15 cellular contexts compared by ENCODE assay signal in genomic region chr17:32331243-32332040, GRCh38. TPM values are rescaled to one million over a fixed set of nuclear protein-coding genes. Genes with fewer than 3 reads are reported as not detected.
DNase-seq lines count a peak whose midpoint lies in the region; ATAC-seq and TF ChIP-seq lines count a peak whose summit lies in the region.
"Had no signal": no experiment of that assay in that cellular context is flagged by ENCODE, and none has a peak within 500 bp of the region (broad histone marks: within the 10 kb centered on the region; RNA-seq: fewer than 3 reads in every experiment).

No MANE protein-coding gene starts in this region.

- H3K27ac Mint-ChIP-seq in T-helper 1 cell treated with Interleukin-12 subunit alpha and Interleukin-12 subunit beta and Interleukin-4 antibody, amounts not matched to agents 30 μg/mL and 1 μg/mL, for 36 hours, result peak overlapping the region; percentile 81
- peak overlapping the region; percentile 67 to 86 for H3K27ac Mint-ChIP-seq in effector memory CD8-positive, alpha-beta T cell

- intact Hi-C loops in A673 (cut with micrococcal nuclease; ENCODE audit: unreplicated experiment), result no loop called here

- peak; percentile 90 for ATAC-seq in DND-41 (ENCODE audit: insufficient read depth, low read depth)
- no peak for ATAC-seq in effector memory CD8-positive, alpha-beta T cell (replicated peaks)
- ATAC-seq in GM18511 (IDR thresholded peaks at IDR 0.05; ENCODE audit: unreplicated experiment), result no peak
- ATAC-seq in HG02938 (IDR thresholded peaks at IDR 0.05; ENCODE audit: unreplicated experiment), result no peak
- ATAC-seq: psoas muscle had no signal

- H2AFZ ChIP-seq in DND-41 (ENCODE audit: low read depth, low read length), result no peak overlapping the region

- no peak overlapping the region for H3K4me3 ChIP-seq in A673 (ENCODE audit: low read depth, low read length, poor library complexity, severe bottlenecking)
- no peak overlapping the region for H3K4me3 ChIP-seq in DND-41 (ENCODE audit: low read depth in 1 of 2, low read length in 2 of 2)
- H3K4me3 ChIP-seq in BE2C (ENCODE audit: low read depth, low read length), result no peak overlapping the region
- H3K4me3 ChIP-seq: psoas muscle, tibial artery had no signal

- peaks cover 32% of the 10 kb centered on the region for H3K36me3 Mint-ChIP-seq in T-helper 1 cell treated with Interleukin-12 subunit alpha and Interleukin-12 subunit beta and Interleukin-4 antibody, amounts not matched to agents 30 μg/mL and 1 μg/mL, for 36 hours (ENCODE audit: low read depth)
- H3K36me3 Mint-ChIP-seq in effector memory CD8-positive, alpha-beta T cell (ENCODE audit: insufficient read depth), result peaks cover 3% of the 10 kb centered on the region

- peak; percentile 33 for DNase-seq in A673 (ENCODE audit: low spot score)
- no peak for DNase-seq in DND-41
- no peak for DNase-seq in effector memory CD8-positive, alpha-beta T cell
- DNase-seq in NCI-H187 treated with DMSO at 0.1 percent for 48 hours (lab: John Stamatoyannopoulos, UW), result no peak
- DNase-seq in BE2C, result no peak
- DNase-seq: anterior cingulate cortex, NCI-H2029 treated with DMSO at 0.1 percent for 48 hours, NCI-H526 treated with DMSO at 0.1 percent for 48 hours, psoas muscle, RPMI8226 had no signal

- peak overlapping the region; percentile 70 for H3K4me3 Mint-ChIP-seq in T-helper 1 cell treated with Interleukin-12 subunit alpha and Interleukin-12 subunit beta and Interleukin-4 antibody, amounts not matched to agents 30 μg/mL and 1 μg/mL, for 36 hours
- peak overlapping the region; percentile 46 to 52 for H3K4me3 Mint-ChIP-seq in effector memory CD8-positive, alpha-beta T cell

- POLR2A ChIA-PET in A673 (lab: Charles Lee; ENCODE audit: low non-redundant PET), result no interaction called here

- no peaks in the 10 kb centered on the region for H3K27me3 Mint-ChIP-seq in T-helper 1 cell treated with Interleukin-12 subunit alpha and Interleukin-12 subunit beta and Interleukin-4 antibody, amounts not matched to agents 30 μg/mL and 1 μg/mL, for 36 hours (ENCODE audit: low read depth)
- H3K27me3 Mint-ChIP-seq in effector memory CD8-positive, alpha-beta T cell, result no peaks in the 10 kb centered on the region

- H3K27ac ChIP-seq in A673 (ENCODE audit: low read depth, low read length, poor library complexity, severe bottlenecking), result peak overlapping the region; percentile 59
- H3K27ac ChIP-seq in DND-41 (ENCODE audit: low read length), result no peak overlapping the region
- H3K27ac ChIP-seq: C4-2B, psoas muscle, tibial artery had no signal

- no peaks in the 10 kb centered on the region for H3K79me2 ChIP-seq in DND-41 (ENCODE audit: insufficient read depth, low read length)

- H3K27me3 ChIP-seq in A673 (replicated peaks; ENCODE audit: insufficient read depth, low read depth, low read length, poor library complexity) (no peaks in the 10 kb centered on the region), DND-41 (ENCODE audit: insufficient read depth, low read length, poor library complexity) (no peaks in the 10 kb centered on the region), BE2C (no peaks in the 10 kb centered on the region)
- H3K27me3 ChIP-seq: tibial artery had no signal

- BruUV-seq in A673 (replicated peaks; lab: Mats Ljungman, UMichigan), result no TSS peak

- no peaks in the 10 kb centered on the region for H4K20me1 ChIP-seq in DND-41 (ENCODE audit: insufficient read depth, low read length)

- no peak overlapping the region for H3K9ac ChIP-seq in DND-41 (ENCODE audit: low read depth, low read length)

- H3K4me1 Mint-ChIP-seq in T-helper 1 cell treated with Interleukin-12 subunit alpha and Interleukin-12 subunit beta and Interleukin-4 antibody, amounts not matched to agents 30 μg/mL and 1 μg/mL, for 36 hours (ENCODE audit: low read depth), result peaks cover 35% of the 10 kb centered on the region
- H3K4me1 Mint-ChIP-seq in effector memory CD8-positive, alpha-beta T cell (ENCODE audit: low read depth in 2 of 2), result peaks cover 17 to 19% of the 10 kb centered on the region in 2 donors

- no peaks in the 10 kb centered on the region for H3K9me3 ChIP-seq in A673 (ENCODE audit: low read depth, low read length, poor library complexity, severe bottlenecking)
- no peaks in the 10 kb centered on the region for H3K9me3 ChIP-seq in DND-41 (ENCODE audit: insufficient read depth, low read length, severe bottlenecking)
- no peaks in the 10 kb centered on the region for H3K9me3 ChIP-seq in BE2C
- H3K9me3 ChIP-seq: psoas muscle, tibial artery had no signal

- no peak overlapping the region for H3K4me2 ChIP-seq in DND-41 (ENCODE audit: insufficient read depth, low read length)

- CTCF ChIA-PET in A673 (lab: Charles Lee), result no interaction called here

- H3K36me3 ChIP-seq in A673 (ENCODE audit: insufficient read depth, low read length, poor library complexity, severe bottlenecking), result peaks cover 5% of the 10 kb centered on the region
- H3K36me3 ChIP-seq in DND-41 (ENCODE audit: insufficient read depth, low read length), result peaks cover 23% of the 10 kb centered on the region
- no peaks in the 10 kb centered on the region for H3K36me3 ChIP-seq in BE2C

- peaks cover 11% of the 10 kb centered on the region for H3K4me1 ChIP-seq in A673 (ENCODE audit: insufficient read depth, low read length, poor library complexity, severe bottlenecking)
- H3K4me1 ChIP-seq in DND-41 (ENCODE audit: insufficient read depth, low read length), result peaks cover 24% of the 10 kb centered on the region
- no peaks in the 10 kb centered on the region for H3K4me1 ChIP-seq in BE2C
- H3K4me1 ChIP-seq: psoas muscle, tibial artery had no signal

- no peaks in the 10 kb centered on the region for H3K9me3 Mint-ChIP-seq in T-helper 1 cell treated with Interleukin-12 subunit alpha and Interleukin-12 subunit beta and Interleukin-4 antibody, amounts not matched to agents 30 μg/mL and 1 μg/mL, for 36 hours
- H3K9me3 Mint-ChIP-seq in effector memory CD8-positive, alpha-beta T cell, result no peaks in the 10 kb centered on the region

- TF ChIP-seq CTCF in A673 (conservative IDR thresholded peaks at IDR 0.05; ENCODE audit: low read depth, low read length), result no peak
- TF ChIP-seq CTCF in DND-41 (IDR thresholded peaks at IDR 0.05; ENCODE audit: borderline replicate concordance, extremely low read depth, low read length, poor library complexity, severe bottlenecking), result no peak
- no peak for TF ChIP-seq CTCF in BE2C (IDR thresholded peaks at IDR 0.05; ENCODE audit: low read depth, low read length)

RNA-seq across cellular contexts. Expression of gene C17orf75, which starts 10.5 kb away (rescaled TPM):
- 26.9 and 37.3 TPM in 2 replicates for total RNA-seq in A673 (2021)
- 16.4 TPM for polyA plus RNA-seq in BE2C (2012; ENCODE audit: insufficient read depth, insufficient read length, low read depth)

RNA-seq across cellular contexts. Expression of gene ZNF207, which starts 18.5 kb away (rescaled TPM):
- 177 and 178 TPM in 2 replicates for total RNA-seq in A673 (2021)
- polyA plus RNA-seq in BE2C (2012; ENCODE audit: insufficient read depth, insufficient read length, low read depth), result 97.1 TPM
